ENCODE assay signal across 11 cellular contexts in the genomic region with DNA sequence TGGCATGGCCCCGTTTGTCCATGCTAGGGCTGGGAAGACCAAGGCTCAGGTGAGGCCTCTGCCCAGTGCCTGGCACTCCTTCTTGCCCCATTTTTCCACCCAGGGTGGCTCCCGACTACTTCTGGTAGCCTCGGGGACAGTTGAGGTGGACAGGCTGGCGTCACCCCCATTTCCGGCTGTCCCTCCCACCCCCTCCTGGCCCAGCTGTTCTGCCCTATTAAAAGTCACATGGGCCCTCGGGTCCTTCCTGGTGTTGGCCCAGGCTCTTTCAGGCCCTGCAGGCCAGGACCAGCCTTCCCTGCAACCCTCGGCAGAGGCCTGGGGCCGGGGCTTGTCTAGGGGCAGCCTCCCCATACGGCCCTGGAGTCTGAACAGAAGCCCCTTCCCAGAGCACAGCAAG. TPM values are rescaled to one million over a fixed set of nuclear protein-coding genes. Genes with fewer than 3 reads are reported as not detected.
DNase-seq lines count a peak whose midpoint lies in the region; ATAC-seq, FAIRE-seq and TF ChIP-seq lines count a peak whose summit lies in the region.
"Had no signal": no experiment of that assay in that cellular context is flagged by ENCODE, and none has a peak within 500 bp of the region (broad histone marks: within the 10 kb centered on the region; RNA-seq: fewer than 3 reads in every experiment).

No MANE protein-coding gene starts in this region.

- intact Hi-C loops in HepG2 (cut with micrococcal nuclease; ENCODE audit: unreplicated experiment) = no loop called here

- WGBS in liver = 44% methylated on average over 9 of the region's 9 CpGs
- 13% methylated on average over 4 of the region's 9 CpGs for WGBS in HepG2 (ENCODE audit: low lambda C conversion rate)
- WGBS in esophagus, 2 donors = 31 to 50% methylated on average over 9 of the region's 9 CpGs
- WGBS in trophoblast cell (ENCODE audit: extremely low coverage, insufficient coverage, insufficient read length) = no CpG with 5 or more reads among the region's 9 CpGs

- no peak overlapping the region for H4K8ac ChIP-seq in trophoblast cell (ENCODE audit: low read depth, low read length)

- no peak for TF ChIP-seq POLR2A in HepG2 (IDR thresholded peaks at IDR 0.05; ENCODE audit: insufficient read depth in 1 of 2, low read depth in 2 of 2, low read length in 2 of 2)

- no peak overlapping the region for H2AFZ ChIP-seq in HepG2 (ENCODE audit: low read length)
- H2AFZ ChIP-seq in trophoblast cell (ENCODE audit: insufficient read depth, low read length, poor library complexity) = no peak overlapping the region

- H4K12ac ChIP-seq in trophoblast cell (ENCODE audit: low read depth, low read length) = no peak overlapping the region

- FAIRE-seq in HepG2 (lab: Jason Lieb, UNC) = no peak

- H3K79me1 ChIP-seq in trophoblast cell (ENCODE audit: low read length) = no peaks in the 10 kb centered on the region

- H2BK120ac ChIP-seq in trophoblast cell (ENCODE audit: insufficient read depth, low read length, poor library complexity) = no peak overlapping the region

- H3K4me1 ChIP-seq in liver (ENCODE audit: control insufficient read depth in 4 of 4, insufficient read depth in 4 of 4, low read length in 3 of 4) = peaks cover 56 to 94% (median 82%) of the 10 kb centered on the region in 4 donors
- no peaks in the 10 kb centered on the region for H3K4me1 ChIP-seq in HepG2 (ENCODE audit: insufficient read depth, low read length)
- peaks cover 50 to 73% of the 10 kb centered on the region in 2 donors for H3K4me1 ChIP-seq in esophagus (ENCODE audit: control insufficient read depth in 2 of 2, insufficient read depth in 2 of 2, low read length in 1 of 2)
- peaks cover 2 to 3% of the 10 kb centered on the region in 2 experiments for H3K4me1 ChIP-seq in trophoblast cell (ENCODE audit: control insufficient read depth in 1 of 2, insufficient read depth in 2 of 2, low read length in 2 of 2)

- H3K18ac ChIP-seq in trophoblast cell (ENCODE audit: low read length) = no peak overlapping the region

- POLR2A ChIA-PET in HepG2 (lab: Yijun Ruan, JAX) = interaction anchor here (1.1 kb wide), 1 partner anchor 13 kb away, joined by 3 read pairs; no protein-coding TSS in a partner anchor

- H3K27ac ChIP-seq in liver (ENCODE audit: low read depth in 1 of 2, low read length in 2 of 2) = peak overlapping the region; percentile 21 to 60
- no peak overlapping the region for H3K27ac ChIP-seq in HepG2 (ENCODE audit: extremely low read length, insufficient read depth, low read length)
- H3K27ac ChIP-seq in esophagus (ENCODE audit: low read depth in 2 of 2, low read length in 1 of 2) = peak overlapping the region; percentile 41 to 73
- no peak overlapping the region for H3K27ac ChIP-seq in trophoblast cell (ENCODE audit: low read depth, low read length)

- no peak overlapping the region for H3K9ac ChIP-seq in liver (ENCODE audit: low read depth in 1 of 2, low read length in 2 of 2)
- H3K9ac ChIP-seq in HepG2 (ENCODE audit: insufficient read depth, low read depth, low read length) = no peak overlapping the region
- H3K9ac ChIP-seq in trophoblast cell (ENCODE audit: low read length) = no peak overlapping the region

- no peaks in the 10 kb centered on the region for H3K79me2 ChIP-seq in HepG2 (ENCODE audit: insufficient read depth, low read length)
- H3K79me2 ChIP-seq in trophoblast cell (ENCODE audit: control insufficient read depth, insufficient read depth, low read length, poor library complexity) = no peaks in the 10 kb centered on the region

- H3K36me3 ChIP-seq in liver (ENCODE audit: control insufficient read depth in 4 of 4, insufficient read depth in 3 of 4, low read depth in 1 of 4, low read length in 3 of 4) (peaks cover 0 to 13% (median 2%) of the 10 kb centered on the region in 4 donors), HepG2 (replicated peaks in 1 of 2; ENCODE audit: control insufficient read depth in 1 of 2, insufficient read depth in 2 of 2, low read length in 2 of 2) (no peaks in the 10 kb centered on the region), esophagus (ENCODE audit: control insufficient read depth in 2 of 2, insufficient read depth in 2 of 2, low read length in 1 of 2) (peaks cover 0 to 22% of the 10 kb centered on the region in 2 donors), trophoblast cell (ENCODE audit: control insufficient read depth in 1 of 2, insufficient read depth in 2 of 2, low read length in 2 of 2) (peaks cover 17 to 28% of the 10 kb centered on the region in 2 experiments)

- no peak overlapping the region for H3K4me3 ChIP-seq in liver (ENCODE audit: low read depth in 1 of 3, low read length in 3 of 3)
- H3K4me3 ChIP-seq in HepG2 (replicated peaks in 1 of 3; ENCODE audit: insufficient read depth in 1 of 3, low read depth in 2 of 3, low read length in 3 of 3) = no peak overlapping the region
- H3K4me3 ChIP-seq in esophagus (ENCODE audit: low read depth in 1 of 2, low read length in 2 of 2) = no peak overlapping the region
- no peak overlapping the region for H3K4me3 ChIP-seq in trophoblast cell (ENCODE audit: low read depth, low read length)

- CTCF ChIA-PET in HepG2 (lab: Yijun Ruan, JAX; ENCODE audit: low intra/inter-chr PET ratio, low total read pairs) = no interaction called here

- no peak for TF ChIP-seq RAD21 in liver (IDR thresholded peaks at IDR 0.05)
- TF ChIP-seq RAD21 in HepG2 (CRISPR knock-in tag; IDR thresholded peaks at IDR 0.05) = no peak

- H3K23ac ChIP-seq in trophoblast cell (ENCODE audit: low read length) = no peak overlapping the region

- DNase-seq in HepG2 (ENCODE audit: low spot score) (no peak), trophoblast cell (no peak), NCI-H345 (lab: John Stamatoyannopoulos, UW) (no peak), 8988T (no peak), EL (no peak)
- DNase-seq: activated effector memory CD4-positive, alpha-beta T cell treated with anti-CD3 and anti-CD28 coated beads, Interleukin-2, amount 50 U/mL, for 16 hours; NCI-H187 had no signal

- no peaks in the 10 kb centered on the region for H4K20me1 ChIP-seq in HepG2 (ENCODE audit: insufficient read depth, low read length)

- H3K27me3 ChIP-seq in liver (ENCODE audit: control insufficient read depth in 4 of 4, insufficient read depth in 4 of 4, low read length in 3 of 4) (no peaks in the 10 kb centered on the region), HepG2 (ENCODE audit: control insufficient read depth in 1 of 2, insufficient read depth in 2 of 2, low read length in 2 of 2) (peaks cover 9 to 71% of the 10 kb centered on the region in 2 experiments; a peak in 4 of 5 replicates), esophagus (ENCODE audit: control insufficient read depth in 1 of 2, insufficient read depth in 2 of 2, low read length in 2 of 2) (no peaks in the 10 kb centered on the region), trophoblast cell (ENCODE audit: insufficient read depth, low read length) (no peaks in the 10 kb centered on the region)

- no peak overlapping the region for H3K4me2 ChIP-seq in HepG2 (ENCODE audit: low read depth, low read length)
- H3K4me2 ChIP-seq in trophoblast cell (ENCODE audit: low read length) = no peak overlapping the region

- in situ Hi-C loops in HepG2 (cut with HindIII; ENCODE audit: extremely low pct_ligation_motif_present, low pct_unique_long_range_greater_than_20kb) = no loop called here

- TF ChIP-seq EP300 in HepG2 (IDR thresholded peaks at IDR 0.05; ENCODE audit: low read depth in 2 of 2, low read length in 2 of 2) (no peak), HepG2 (CRISPR knock-in tag; IDR thresholded peaks at IDR 0.05; ENCODE audit: borderline replicate concordance) (no peak)

- no peak overlapping the region for H2AK5ac ChIP-seq in trophoblast cell (ENCODE audit: low read length)

- H4K91ac ChIP-seq in trophoblast cell (ENCODE audit: low read depth, low read length) = no peak overlapping the region

- H3K14ac ChIP-seq in trophoblast cell (ENCODE audit: low read length) = no peak overlapping the region

- no peak for TF ChIP-seq CTCF in liver (IDR thresholded peaks at IDR 0.05; ENCODE audit: low read depth, low read length, missing input control)
- TF ChIP-seq CTCF in HepG2 (CRISPR knock-in tag; IDR thresholded peaks at IDR 0.05) = no peak

- no TSS peak for BruUV-seq in HepG2 (replicated peaks; lab: Mats Ljungman, UMichigan)

- ATAC-seq in HepG2 (no peak), GM19324 (IDR thresholded peaks at IDR 0.05; ENCODE audit: low FRiP score, unreplicated experiment) (no peak)

- H2BK5ac ChIP-seq in trophoblast cell (ENCODE audit: low read depth, low read length, poor library complexity) = no peak overlapping the region

- no peaks in the 10 kb centered on the region for H3K9me3 ChIP-seq in liver (ENCODE audit: control insufficient read depth in 4 of 4, low read length in 3 of 4)
- no peaks in the 10 kb centered on the region for H3K9me3 ChIP-seq in HepG2 (ENCODE audit: low read length)
- no peaks in the 10 kb centered on the region for H3K9me3 ChIP-seq in esophagus (ENCODE audit: control insufficient read depth in 2 of 2, insufficient read depth in 1 of 2, low read depth in 1 of 2, low read length in 1 of 2)
- peaks cover 5% of the 10 kb centered on the region for H3K9me3 ChIP-seq in trophoblast cell (ENCODE audit: insufficient read depth, low read depth, low read length)

- H3K4ac ChIP-seq in trophoblast cell (ENCODE audit: low read depth, low read length) = peak overlapping the region; percentile 38

- no peak overlapping the region for H2BK12ac ChIP-seq in trophoblast cell (ENCODE audit: low read length)

RNA-seq across cellular contexts. Expression of gene CD81, which starts 9.5 kb away (rescaled TPM):
- total RNA-seq in liver = 100 to 1,000 TPM in 1 of 2 donors, 10 to 100 TPM in 1; 76.9 to 190 TPM
- 100 to 1,000 TPM; 139 to 712 TPM for polyA plus RNA-seq in liver
- total RNA-seq in HepG2 (2016; rRNA removed; fragmentation: Illumina TruSeq; extraction: Trizol) = not detected in 2 replicates
- total RNA-seq in HepG2 (2016; cell fraction: cytosol; rRNA removed; fragmentation: Illumina TruSeq; extraction: Trizol; ENCODE audit: low read depth) = not detected in 2 replicates
- not detected in 2 replicates for total RNA-seq in HepG2 (2016; cell fraction: insoluble cytoplasmic fraction; rRNA removed; fragmentation: Illumina TruSeq; extraction: Trizol)
- total RNA-seq in HepG2 (2016; cell fraction: membrane; rRNA removed; fragmentation: Illumina TruSeq; extraction: Trizol) = not detected in 2 replicates
- not detected in 2 replicates for total RNA-seq in HepG2 (2016; cell fraction: nucleus; rRNA removed; fragmentation: Illumina TruSeq; extraction: Trizol)
- not detected in 2 replicates for polyA plus RNA-seq in HepG2 (2011; rRNA removed)
- 0.05 TPM in 2 replicates for polyA plus RNA-seq in HepG2 (2011; cell fraction: cytosol; rRNA removed)
- 0.26 TPM in 1 of 2 replicates, not detected in the other for polyA plus RNA-seq in HepG2 (2011; cell fraction: nucleus; rRNA removed)
- polyA plus RNA-seq in HepG2 (2012) = not detected in 2 replicates
- polyA plus RNA-seq in HepG2 (2016; cell fraction: cytosol; fragmentation: Illumina TruSeq; extraction: Trizol; ENCODE audit: low read depth) = not detected in 2 replicates
- polyA plus RNA-seq in HepG2 (2016; cell fraction: insoluble cytoplasmic fraction; fragmentation: Illumina TruSeq; extraction: Trizol; ENCODE audit: low read depth) = not detected in 2 replicates
- polyA plus RNA-seq in HepG2 (2016; cell fraction: membrane; fragmentation: Illumina TruSeq; extraction: Trizol; ENCODE audit: low read depth) = not detected in 2 replicates
- polyA plus RNA-seq in HepG2 (2016; cell fraction: nucleus; fragmentation: Illumina TruSeq; extraction: Trizol; ENCODE audit: insufficient read depth, low read depth) = not detected in 2 replicates
- polyA minus RNA-seq in HepG2 (2011; rRNA and poly(A)+ RNA removed; ENCODE audit: low replicate concordance) = 0.72 and 103 TPM in 2 replicates
- 0.70 TPM in 1 of 2 replicates, not detected in the other for polyA minus RNA-seq in HepG2 (2011; cell fraction: cytosol; rRNA and poly(A)+ RNA removed)
- 0.52 TPM in 1 of 2 replicates, not detected in the other for polyA minus RNA-seq in HepG2 (2011; cell fraction: nucleus; rRNA and poly(A)+ RNA removed)
- polyA plus RNA-seq in esophagus = 100 to 1,000 TPM in 1 of 2 donors, 10 to 100 TPM in 1; 56.8 to 175 TPM
- polyA plus RNA-seq in trophoblast cell (2013) = 242 and 246 TPM in 2 replicates

RNA-seq across cellular contexts. Expression of gene TSSC4, which starts 14.0 kb away (rescaled TPM):
- total RNA-seq in liver = 10 to 100 TPM; 16.6 to 18.5 TPM
- polyA plus RNA-seq in liver = 10 to 100 TPM; 15.8 to 19.1 TPM
- total RNA-seq in HepG2 (2016; rRNA removed; fragmentation: Illumina TruSeq; extraction: Trizol) = 51.5 and 58.6 TPM in 2 replicates
- total RNA-seq in HepG2 (2016; cell fraction: cytosol; rRNA removed; fragmentation: Illumina TruSeq; extraction: Trizol; ENCODE audit: low read depth) = 48.9 and 55.7 TPM in 2 replicates
- total RNA-seq in HepG2 (2016; cell fraction: insoluble cytoplasmic fraction; rRNA removed; fragmentation: Illumina TruSeq; extraction: Trizol) = 51.6 and 61.0 TPM in 2 replicates
- 52.4 and 71.0 TPM in 2 replicates for total RNA-seq in HepG2 (2016; cell fraction: membrane; rRNA removed; fragmentation: Illumina TruSeq; extraction: Trizol)
- 29.5 and 34.5 TPM in 2 replicates for total RNA-seq in HepG2 (2016; cell fraction: nucleus; rRNA removed; fragmentation: Illumina TruSeq; extraction: Trizol)
- polyA plus RNA-seq in HepG2 (2011; rRNA removed) = 16.2 and 20.5 TPM in 2 replicates
- 13.8 and 24.4 TPM in 2 replicates for polyA plus RNA-seq in HepG2 (2011; cell fraction: cytosol; rRNA removed)
- 33.5 and 35.1 TPM in 2 replicates for polyA plus RNA-seq in HepG2 (2011; cell fraction: nucleus; rRNA removed)
- polyA plus RNA-seq in HepG2 (2012) = 17.3 and 21.8 TPM in 2 replicates
- 29.9 and 32.8 TPM in 2 replicates for polyA plus RNA-seq in HepG2 (2016; cell fraction: cytosol; fragmentation: Illumina TruSeq; extraction: Trizol; ENCODE audit: low read depth)
- polyA plus RNA-seq in HepG2 (2016; cell fraction: insoluble cytoplasmic fraction; fragmentation: Illumina TruSeq; extraction: Trizol; ENCODE audit: low read depth) = 34.6 and 35.0 TPM in 2 replicates
- polyA plus RNA-seq in HepG2 (2016; cell fraction: membrane; fragmentation: Illumina TruSeq; extraction: Trizol; ENCODE audit: low read depth) = 34.0 and 36.0 TPM in 2 replicates
- 42.1 and 44.0 TPM in 2 replicates for polyA plus RNA-seq in HepG2 (2016; cell fraction: nucleus; fragmentation: Illumina TruSeq; extraction: Trizol; ENCODE audit: insufficient read depth, low read depth)
- polyA minus RNA-seq in HepG2 (2011; rRNA and poly(A)+ RNA removed; ENCODE audit: low replicate concordance) = 19.1 and 32.1 TPM in 2 replicates
- polyA minus RNA-seq in HepG2 (2011; cell fraction: cytosol; rRNA and poly(A)+ RNA removed) = 12.8 and 15.7 TPM in 2 replicates
- 26.6 and 27.8 TPM in 2 replicates for polyA minus RNA-seq in HepG2 (2011; cell fraction: nucleus; rRNA and poly(A)+ RNA removed)
- polyA plus RNA-seq in esophagus = 10 to 100 TPM; 29.5 to 34.6 TPM
- 87.7 and 88.6 TPM in 2 replicates for polyA plus RNA-seq in trophoblast cell (2013)

RNA-seq across cellular contexts. Expression of gene TRPM5, which starts 57.7 kb away (rescaled TPM):
- under 1 TPM in 1 of 2 donors, not detected in 1; 0.05 TPM for total RNA-seq in liver
- polyA plus RNA-seq in liver = not detected
- total RNA-seq in HepG2 (2016; rRNA removed; fragmentation: Illumina TruSeq; extraction: Trizol) = not detected in 2 replicates
- total RNA-seq in HepG2 (2016; cell fraction: cytosol; rRNA removed; fragmentation: Illumina TruSeq; extraction: Trizol; ENCODE audit: low read depth) = not detected in 2 replicates
- total RNA-seq in HepG2 (2016; cell fraction: insoluble cytoplasmic fraction; rRNA removed; fragmentation: Illumina TruSeq; extraction: Trizol) = not detected in 2 replicates
- not detected in 2 replicates for total RNA-seq in HepG2 (2016; cell fraction: membrane; rRNA removed; fragmentation: Illumina TruSeq; extraction: Trizol)
- total RNA-seq in HepG2 (2016; cell fraction: nucleus; rRNA removed; fragmentation: Illumina TruSeq; extraction: Trizol) = not detected in 2 replicates
- 0.05 and 0.12 TPM in 2 replicates for polyA plus RNA-seq in HepG2 (2011; rRNA removed)
- 0.01 and 0.05 TPM in 2 replicates for polyA plus RNA-seq in HepG2 (2011; cell fraction: cytosol; rRNA removed)
- polyA plus RNA-seq in HepG2 (2011; cell fraction: nucleus; rRNA removed) = 0.69 and 1.1 TPM in 2 replicates
- 0.08 and 0.16 TPM in 2 replicates for polyA plus RNA-seq in HepG2 (2012)
- polyA plus RNA-seq in HepG2 (2016; cell fraction: cytosol; fragmentation: Illumina TruSeq; extraction: Trizol; ENCODE audit: low read depth) = not detected in 2 replicates
- not detected in 2 replicates for polyA plus RNA-seq in HepG2 (2016; cell fraction: insoluble cytoplasmic fraction; fragmentation: Illumina TruSeq; extraction: Trizol; ENCODE audit: low read depth)
- not detected in 2 replicates for polyA plus RNA-seq in HepG2 (2016; cell fraction: membrane; fragmentation: Illumina TruSeq; extraction: Trizol; ENCODE audit: low read depth)
- polyA plus RNA-seq in HepG2 (2016; cell fraction: nucleus; fragmentation: Illumina TruSeq; extraction: Trizol; ENCODE audit: insufficient read depth, low read depth) = not detected in 2 replicates
- polyA minus RNA-seq in HepG2 (2011; rRNA and poly(A)+ RNA removed; ENCODE audit: low replicate concordance) = 0.05 and 0.06 TPM in 2 replicates
- not detected in 2 replicates for polyA minus RNA-seq in HepG2 (2011; cell fraction: cytosol; rRNA and poly(A)+ RNA removed)
- 0.13 and 0.25 TPM in 2 replicates for polyA minus RNA-seq in HepG2 (2011; cell fraction: nucleus; rRNA and poly(A)+ RNA removed)
- polyA plus RNA-seq in esophagus = under 1 TPM in 1 of 2 donors, not detected in 1; 0.01 TPM
- 0.03 and 0.04 TPM in 2 replicates for polyA plus RNA-seq in trophoblast cell (2013)
- total RNA-seq: dermis microvascular lymphatic vessel endothelial cell had no signal

RNA-seq across cellular contexts. Expression of gene KCNQ1, which starts 58.2 kb away (rescaled TPM):
- 1 to 10 TPM; 1.3 to 2.2 TPM for total RNA-seq in liver
- 1 to 10 TPM in 1 of 2 donors, under 1 TPM in 1; 0.31 to 1.7 TPM for polyA plus RNA-seq in liver
- total RNA-seq in HepG2 (2016; rRNA removed; fragmentation: Illumina TruSeq; extraction: Trizol) = 0.02 TPM in 1 of 2 replicates, not detected in the other
- not detected in 2 replicates for total RNA-seq in HepG2 (2016; cell fraction: cytosol; rRNA removed; fragmentation: Illumina TruSeq; extraction: Trizol; ENCODE audit: low read depth)
- not detected in 2 replicates for total RNA-seq in HepG2 (2016; cell fraction: insoluble cytoplasmic fraction; rRNA removed; fragmentation: Illumina TruSeq; extraction: Trizol)
- not detected in 2 replicates for total RNA-seq in HepG2 (2016; cell fraction: membrane; rRNA removed; fragmentation: Illumina TruSeq; extraction: Trizol)
- total RNA-seq in HepG2 (2016; cell fraction: nucleus; rRNA removed; fragmentation: Illumina TruSeq; extraction: Trizol) = not detected in 2 replicates
- 0.08 and 0.13 TPM in 2 replicates for polyA plus RNA-seq in HepG2 (2011; rRNA removed)
- 0.01 TPM in 1 of 2 replicates, not detected in the other for polyA plus RNA-seq in HepG2 (2011; cell fraction: cytosol; rRNA removed)
- 0.09 TPM in 1 of 2 replicates, not detected in the other for polyA plus RNA-seq in HepG2 (2011; cell fraction: nucleus; rRNA removed)
- not detected in 2 replicates for polyA plus RNA-seq in HepG2 (2012)
- not detected in 2 replicates for polyA plus RNA-seq in HepG2 (2016; cell fraction: cytosol; fragmentation: Illumina TruSeq; extraction: Trizol; ENCODE audit: low read depth)
- polyA plus RNA-seq in HepG2 (2016; cell fraction: insoluble cytoplasmic fraction; fragmentation: Illumina TruSeq; extraction: Trizol; ENCODE audit: low read depth) = not detected in 2 replicates
- not detected in 2 replicates for polyA plus RNA-seq in HepG2 (2016; cell fraction: membrane; fragmentation: Illumina TruSeq; extraction: Trizol; ENCODE audit: low read depth)
- not detected in 2 replicates for polyA plus RNA-seq in HepG2 (2016; cell fraction: nucleus; fragmentation: Illumina TruSeq; extraction: Trizol; ENCODE audit: insufficient read depth, low read depth)
- polyA minus RNA-seq in HepG2 (2011; rRNA and poly(A)+ RNA removed; ENCODE audit: low replicate concordance) = 0.06 and 1.8 TPM in 2 replicates
- not detected in 2 replicates for polyA minus RNA-seq in HepG2 (2011; cell fraction: cytosol; rRNA and poly(A)+ RNA removed)
- 0.26 TPM in 1 of 2 replicates, not detected in the other for polyA minus RNA-seq in HepG2 (2011; cell fraction: nucleus; rRNA and poly(A)+ RNA removed)
- under 1 TPM; 0.31 to 0.52 TPM for polyA plus RNA-seq in esophagus
- polyA plus RNA-seq in trophoblast cell (2013) = 0.53 and 0.64 TPM in 2 replicates

Comparison
In these comparisons a context has a peak if more than half of its experiments do, and no peak if none do; other contexts are left out.
1. H3K27ac ChIP-seq: peak in liver (2 of 2) and esophagus (2 of 2); none in HepG2 (single experiment) and trophoblast cell (single experiment).
2. RNA of gene CD81, which starts 9.5 kb away (polyA plus RNA-seq): 139 to 712 TPM in liver and 56.8 to 175 TPM in esophagus; 0.05 to 0.26 TPM in HepG2; every median in the first group is over 10 times any median in the second.